In genomic region chr12:81585787-81586186, GRCh38 we compare ENCODE assay signal across 2 cellular contexts.
A peak's percentile ranks its signal among the peaks of the same experiment; 100 is the strongest.
TF ChIP-seq lines count a peak whose summit lies in the region.

No MANE protein-coding gene starts in this region.

TF ChIP-seq in A549, 52 proteins besides CTCF, POLR2A, EP300 and RAD21 (continued from another document):
- no peak for TF ChIP-seq FOSL2 (IDR thresholded peaks at IDR 0.05)
- no peak for TF ChIP-seq FOSL2 (CRISPR knock-in tag; IDR thresholded peaks at IDR 0.05)
- TF ChIP-seq NFE2L2 (conservative IDR thresholded peaks at IDR 0.05; ENCODE audit: low read length), result no peak
- no peak for TF ChIP-seq CEBPB (IDR thresholded peaks at IDR 0.05)
- TF ChIP-seq RFX5 (IDR thresholded peaks at IDR 0.05), result no peak

TF ChIP-seq in HEK293, 187 proteins besides CTCF, POLR2A, EP300 and RAD21 (continued from another document):
- TF ChIP-seq ATF2 (tag by site-specific recombination; IDR thresholded peaks at IDR 0.05; ENCODE audit: low read depth) (peak; percentile 51; the same call in 1 of the 2 replicates), ZNF449 (tag by site-specific recombination; IDR thresholded peaks at IDR 0.05) (no peak)
